8 cellular contexts compared by ENCODE assay signal in genomic region chr3:127598841-127599570, GRCh38. TPM values are rescaled to one million over a fixed set of nuclear protein-coding genes. Genes with fewer than 3 reads are reported as not detected.
DNase-seq lines count a peak whose midpoint lies in the region; ATAC-seq and TF ChIP-seq lines count a peak whose summit lies in the region.

No MANE protein-coding gene starts in this region.

- H3K27me3 Mint-ChIP-seq in activated CD4-positive, alpha-beta T cell treated with anti-CD3 and anti-CD28 coated beads, Interleukin-2, amount 10 ng/mL, durations not matched to agents 7 days and 5 days, result no peaks in the 10 kb centered on the region
- no peaks in the 10 kb centered on the region for H3K27me3 Mint-ChIP-seq in activated CD4-positive, alpha-beta memory T cell treated with anti-CD3 and anti-CD28 coated beads, Interleukin-2, amount 10 ng/mL, durations not matched to agents 7 days and 5 days

- H3K36me3 ChIP-seq in iPS-20b (ENCODE audit: insufficient read depth, low read depth, low read length) (peaks cover 51% of the 10 kb centered on the region), thyroid gland (no peaks in the 10 kb centered on the region)

- H3K4me1 Mint-ChIP-seq in activated CD4-positive, alpha-beta T cell treated with anti-CD3 and anti-CD28 coated beads, Interleukin-2, amount 10 ng/mL, durations not matched to agents 7 days and 5 days, result peaks cover 57% of the 10 kb centered on the region
- peaks cover 53% of the 10 kb centered on the region for H3K4me1 Mint-ChIP-seq in activated CD4-positive, alpha-beta memory T cell treated with anti-CD3 and anti-CD28 coated beads, Interleukin-2, amount 10 ng/mL, durations not matched to agents 7 days and 5 days

- H3K4me3 Mint-ChIP-seq in activated CD4-positive, alpha-beta T cell treated with anti-CD3 and anti-CD28 coated beads, Interleukin-2, amount 10 ng/mL, durations not matched to agents 7 days and 5 days, result peak overlapping the region; percentile 85
- peak overlapping the region; percentile 89 for H3K4me3 Mint-ChIP-seq in activated CD4-positive, alpha-beta memory T cell treated with anti-CD3 and anti-CD28 coated beads, Interleukin-2, amount 10 ng/mL, durations not matched to agents 7 days and 5 days

- POLR2A ChIA-PET in activated CD4-positive, alpha-beta T cell treated with anti-CD3 and anti-CD28 coated beads, Interleukin-2, amount 10 ng/mL, durations not matched to agents 7 days and 5 days (lab: Charles Lee), result interaction anchor here (1.2 kb wide), 1 partner anchor 11 kb away, joined by 3 read pairs; no protein-coding TSS in a partner anchor
- POLR2A ChIA-PET in activated CD4-positive, alpha-beta memory T cell treated with anti-CD3 and anti-CD28 coated beads, Interleukin-2, amount 10 ng/mL, durations not matched to agents 7 days and 5 days (lab: Charles Lee), result interaction anchor here (0.7 to 4.6 kb wide), 19 partner anchors 8 to 525 kb away, joined by 3 to 49 read pairs (median 6); partner anchors contain the start of genes ABTB1, PODXL2, RUVBL1 and SEC61A1

- no peaks in the 10 kb centered on the region for H3K9me3 Mint-ChIP-seq in activated CD4-positive, alpha-beta T cell treated with anti-CD3 and anti-CD28 coated beads, Interleukin-2, amount 10 ng/mL, durations not matched to agents 7 days and 5 days
- no peaks in the 10 kb centered on the region for H3K9me3 Mint-ChIP-seq in activated CD4-positive, alpha-beta memory T cell treated with anti-CD3 and anti-CD28 coated beads, Interleukin-2, amount 10 ng/mL, durations not matched to agents 7 days and 5 days

- 69 to 70% methylated on average over 14 of the region's 14 CpGs for WGBS in thyroid gland, 2 donors

- H3K27ac ChIP-seq in iPS-20b (ENCODE audit: low read length) (peak overlapping the region; percentile 42), thyroid gland (peak overlapping the region in 2 of 3 donors; percentile 39 to 62)

- ATAC-seq in HG03175 (IDR thresholded peaks at IDR 0.05; ENCODE audit: unreplicated experiment), result no peak

- H3K27me3 ChIP-seq in iPS-20b (ENCODE audit: insufficient read depth, low read length), result 0 out of 2 replicates have a peak, but pooled peaks cover 5% of the 10 kb centered on the region
- H3K27me3 ChIP-seq in thyroid gland, result no peaks in the 10 kb centered on the region

- TF ChIP-seq POLR2A in thyroid gland (IDR thresholded peaks at IDR 0.05), result no peak

- TF ChIP-seq CTCF in thyroid gland (IDR thresholded peaks at IDR 0.05), result no peak

- H3K9ac ChIP-seq in iPS-20b (ENCODE audit: low read depth, low read length), result peak overlapping the region; percentile 98

- H3K27ac Mint-ChIP-seq in activated CD4-positive, alpha-beta T cell treated with anti-CD3 and anti-CD28 coated beads, Interleukin-2, amount 10 ng/mL, durations not matched to agents 7 days and 5 days, result peak overlapping the region; percentile 94
- H3K27ac Mint-ChIP-seq in activated CD4-positive, alpha-beta memory T cell treated with anti-CD3 and anti-CD28 coated beads, Interleukin-2, amount 10 ng/mL, durations not matched to agents 7 days and 5 days, result peak overlapping the region; percentile 85

- H3K9me3 ChIP-seq in iPS-20b (ENCODE audit: insufficient read depth, low read depth, low read length), result no peaks in the 10 kb centered on the region
- H3K9me3 ChIP-seq in thyroid gland, result no peaks in the 10 kb centered on the region

- H3K36me3 Mint-ChIP-seq in activated CD4-positive, alpha-beta T cell treated with anti-CD3 and anti-CD28 coated beads, Interleukin-2, amount 10 ng/mL, durations not matched to agents 7 days and 5 days (ENCODE audit: low read depth), result peaks cover 31% of the 10 kb centered on the region
- H3K36me3 Mint-ChIP-seq in activated CD4-positive, alpha-beta memory T cell treated with anti-CD3 and anti-CD28 coated beads, Interleukin-2, amount 10 ng/mL, durations not matched to agents 7 days and 5 days (ENCODE audit: low read depth), result peaks cover 38% of the 10 kb centered on the region

- intact Hi-C loops in thyroid gland (cut with DNase I), result loop anchor here (5.0 kb wide), 1 partner anchor 73 kb away; the partner anchor contains the start of gene ABTB1

- H3K4me1 ChIP-seq in iPS-20b (ENCODE audit: insufficient read depth, low read length) (peaks cover 12% of the 10 kb centered on the region), thyroid gland (peaks cover 5 to 6% of the 10 kb centered on the region in 2 donors)

- H3K4me3 ChIP-seq in iPS-20b (ENCODE audit: low read length), result peak overlapping the region; percentile 85
- H3K4me3 ChIP-seq in thyroid gland (replicated peaks in 1 of 3), result no peak overlapping the region

- no peak for DNase-seq in activated CD4-positive, alpha-beta T cell treated with anti-CD3 and anti-CD28 coated beads, Interleukin-2, amount 10 ng/mL, durations not matched to agents 7 days and 5 days
- DNase-seq in activated CD4-positive, alpha-beta T cell treated with anti-CD3 and anti-CD28 coated beads for 1 hour, result no peak
- no peak for DNase-seq in activated CD4-positive, alpha-beta memory T cell treated with anti-CD3 and anti-CD28 coated beads, Interleukin-2, amount 10 ng/mL, durations not matched to agents 7 days and 5 days
- DNase-seq in thyroid gland, result no peak
- no peak for DNase-seq in NCI-H187 (lab: John Stamatoyannopoulos, UW)
- no peak for DNase-seq in putamen (ENCODE audit: low spot score)

- CTCF ChIA-PET in activated CD4-positive, alpha-beta T cell treated with anti-CD3 and anti-CD28 coated beads, Interleukin-2, amount 10 ng/mL, durations not matched to agents 7 days and 5 days (lab: Charles Lee), result interaction anchor here (0.7 to 4.6 kb wide), 5 partner anchors 10 to 90 kb away, joined by 3 to 20 read pairs (median 5); no protein-coding TSS in a partner anchor
- CTCF ChIA-PET in activated CD4-positive, alpha-beta memory T cell treated with anti-CD3 and anti-CD28 coated beads, Interleukin-2, amount 10 ng/mL, durations not matched to agents 7 days and 5 days (lab: Charles Lee), result interaction anchor here (0.9 to 4.3 kb wide), 3 partner anchors 24 to 97 kb away, joined by 4 to 30 read pairs (median 9); no protein-coding TSS in a partner anchor

RNA-seq across cellular contexts. Expression of gene MCM2, which starts 0.8 kb away (rescaled TPM):
- 100 to 1,000 TPM; 127 to 131 TPM for total RNA-seq in activated CD4-positive, alpha-beta T cell treated with anti-CD3 and anti-CD28 coated beads, Interleukin-2, amount 10 ng/mL, durations not matched to agents 7 days and 5 days
- total RNA-seq in activated CD4-positive, alpha-beta memory T cell treated with anti-CD3 and anti-CD28 coated beads, Interleukin-2, amount 10 ng/mL, durations not matched to agents 7 days and 5 days, result 100 to 1,000 TPM; 117 to 123 TPM
- 10 to 100 TPM in 1 of 4 donors, 1 to 10 TPM in 3; 7.5 to 15.1 (median 9.5) TPM for total RNA-seq in thyroid gland

RNA-seq across cellular contexts. Expression of gene TPRA1, which starts 8.5 kb away (rescaled TPM):
- total RNA-seq in activated CD4-positive, alpha-beta T cell treated with anti-CD3 and anti-CD28 coated beads, Interleukin-2, amount 10 ng/mL, durations not matched to agents 7 days and 5 days, result 10 to 100 TPM; 27.1 to 30.6 TPM
- total RNA-seq in activated CD4-positive, alpha-beta memory T cell treated with anti-CD3 and anti-CD28 coated beads, Interleukin-2, amount 10 ng/mL, durations not matched to agents 7 days and 5 days, result 10 to 100 TPM; 22.6 to 23.3 TPM
- 10 to 100 TPM; 36.2 to 47.5 (median 43.2) TPM for total RNA-seq in thyroid gland

RNA-seq across cellular contexts. Expression of gene PODXL2, which starts 30.0 kb away (rescaled TPM):
- total RNA-seq in activated CD4-positive, alpha-beta T cell treated with anti-CD3 and anti-CD28 coated beads, Interleukin-2, amount 10 ng/mL, durations not matched to agents 7 days and 5 days, result 1 to 10 TPM; 2.7 to 2.9 TPM
- total RNA-seq in activated CD4-positive, alpha-beta memory T cell treated with anti-CD3 and anti-CD28 coated beads, Interleukin-2, amount 10 ng/mL, durations not matched to agents 7 days and 5 days, result 1 to 10 TPM in 1 of 2 experiments, under 1 TPM in 1; 0.95 to 1.1 TPM
- 1 to 10 TPM; 3.2 to 9.4 (median 8.0) TPM for total RNA-seq in thyroid gland

Comparison
In these comparisons a context has a peak if more than half of its experiments do, and no peak if none do; other contexts are left out.
1. RNA of gene MCM2, which starts 0.8 kb away (total RNA-seq): 127 to 131 TPM in activated CD4-positive, alpha-beta T cell treated with anti-CD3 and anti-CD28 coated beads, Interleukin-2, amount 10 ng/mL, durations not matched to agents 7 days and 5 days and 117 to 123 TPM in activated CD4-positive, alpha-beta memory T cell treated with anti-CD3 and anti-CD28 coated beads, Interleukin-2, amount 10 ng/mL, durations not matched to agents 7 days and 5 days; 7.5 to 15.1 TPM in thyroid gland; every median in the first group is over 4 times any median in the second.